ENCODE assay signal across 20 cellular contexts in genomic region chr4:75678965-75679364, GRCh38.
"Had no signal": no experiment of that assay in that cellular context is flagged by ENCODE, and none has a peak within 500 bp of the region (broad histone marks: within the 10 kb centered on the region; RNA-seq: fewer than 3 reads in every experiment).

No MANE protein-coding gene starts in this region.

- ATAC-seq: esophagus mucosa; heart right ventricle; left lobe of liver; natural killer cell; right cardiac atrium; stimulated activated effector memory CD8-positive, alpha-beta T cell treated with anti-CD3 and anti-CD28 coated beads, Interleukin-12 subunit alpha, Interleukin-12 subunit beta, amount 100 ng/mL, for 72 hours; upper lobe of right lung had no signal

- H3K27ac ChIP-seq: dorsolateral prefrontal cortex, heart right ventricle, ovary, testis, tibial nerve, upper lobe of right lung, vagina had no signal

- H3K27ac Mint-ChIP-seq: natural killer cell; stimulated activated effector memory CD8-positive, alpha-beta T cell treated with anti-CD3 and anti-CD28 coated beads, Interleukin-12 subunit alpha, Interleukin-12 subunit beta, amount 100 ng/mL, for 72 hours; stimulated activated naive CD8-positive, alpha-beta T cell treated with anti-CD3 and anti-CD28 coated beads, Interleukin-15, Interleukin-2, amounts not matched to agents 100 ng/mL and 50 ng/mL, for 24 hours had no signal

- H3K4me3 ChIP-seq: dorsolateral prefrontal cortex, heart right ventricle, ovary, smooth muscle cell, testis, tibial nerve, upper lobe of right lung, vagina had no signal

- DNase-seq: cortex of kidney; effector CD8-positive, alpha-beta T cell; heart right ventricle; hypothalamus; natural killer cell; ovary; right cardiac atrium; stimulated activated CD4-positive, alpha-beta T cell treated with anti-CD3 and anti-CD28 coated beads, Interleukin-4, amount 100 ng/mL, for 1 hour; stimulated activated CD8-positive, alpha-beta memory T cell treated with anti-CD3 and anti-CD28 coated beads, Interleukin-4, amount 100 ng/mL, for 48 hours; testis; upper lobe of right lung had no signal

- H3K9me3 ChIP-seq: heart right ventricle, ovary, testis, tibial nerve, upper lobe of right lung, vagina had no signal

- H3K9me3 Mint-ChIP-seq: natural killer cell; neural crest cell; stimulated activated effector memory CD8-positive, alpha-beta T cell treated with anti-CD3 and anti-CD28 coated beads, Interleukin-12 subunit alpha, Interleukin-12 subunit beta, amount 100 ng/mL, for 72 hours; stimulated activated naive CD8-positive, alpha-beta T cell treated with anti-CD3 and anti-CD28 coated beads, Interleukin-15, Interleukin-2, amounts not matched to agents 100 ng/mL and 50 ng/mL, for 24 hours had no signal

- H3K4me2 ChIP-seq: smooth muscle cell had no signal

- H3K4me3 Mint-ChIP-seq: natural killer cell; neural crest cell; stimulated activated effector memory CD8-positive, alpha-beta T cell treated with anti-CD3 and anti-CD28 coated beads, Interleukin-12 subunit alpha, Interleukin-12 subunit beta, amount 100 ng/mL, for 72 hours; stimulated activated naive CD8-positive, alpha-beta T cell treated with anti-CD3 and anti-CD28 coated beads, Interleukin-15, Interleukin-2, amounts not matched to agents 100 ng/mL and 50 ng/mL, for 24 hours had no signal

- H3K27me3 Mint-ChIP-seq: stimulated activated naive CD8-positive, alpha-beta T cell treated with anti-CD3 and anti-CD28 coated beads, Interleukin-15, Interleukin-2, amounts not matched to agents 100 ng/mL and 50 ng/mL, for 24 hours had no signal

- H3K36me3 ChIP-seq: heart right ventricle, ovary, tibial nerve, upper lobe of right lung, vagina had no signal

- H3K27me3 ChIP-seq: dorsolateral prefrontal cortex, heart right ventricle, ovary, testis, tibial nerve, upper lobe of right lung, vagina had no signal

- H3K36me3 Mint-ChIP-seq: natural killer cell; stimulated activated effector memory CD8-positive, alpha-beta T cell treated with anti-CD3 and anti-CD28 coated beads, Interleukin-12 subunit alpha, Interleukin-12 subunit beta, amount 100 ng/mL, for 72 hours had no signal

- H3K4me1 ChIP-seq: testis had no signal
